In the genomic region with DNA sequence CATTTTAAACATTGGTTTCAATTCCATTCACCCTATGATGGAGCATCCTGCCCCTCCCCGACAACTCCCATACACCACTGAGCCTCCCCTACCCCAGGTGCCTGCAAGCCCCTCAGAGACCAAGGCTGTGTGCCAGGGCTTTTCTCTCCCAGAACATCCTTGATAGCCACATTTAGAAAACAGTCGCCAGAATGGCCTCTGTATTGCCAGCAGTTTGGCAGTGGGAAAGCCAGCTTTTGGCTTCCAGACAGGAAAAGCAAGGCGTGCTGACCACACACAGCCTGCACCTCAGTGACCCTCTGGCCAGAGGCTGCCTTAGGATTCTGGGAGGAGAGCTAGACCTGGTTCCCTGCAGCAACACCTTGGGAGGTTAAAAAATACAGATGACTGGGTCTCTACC, we compare ENCODE assay signal across 19 cellular contexts. TPM values are rescaled to one million over a fixed set of nuclear protein-coding genes. Genes with fewer than 3 reads are reported as not detected.
DNase-seq lines count a peak whose midpoint lies in the region; ATAC-seq, FAIRE-seq and TF ChIP-seq lines count a peak whose summit lies in the region.
"Had no signal": no experiment of that assay in that cellular context is flagged by ENCODE, and none has a peak within 500 bp of the region (broad histone marks: within the 10 kb centered on the region; RNA-seq: fewer than 3 reads in every experiment).

No MANE protein-coding gene starts in this region.

- H3K79me2 ChIP-seq in HepG2 (ENCODE audit: insufficient read depth, low read length), result no peaks in the 10 kb centered on the region

- H3K4me1 Mint-ChIP-seq in MCF 10A (ENCODE audit: insufficient read depth, unreplicated experiment), result peaks cover 37% of the 10 kb centered on the region

- peak overlapping the region; percentile 99 for H3K4me3 Mint-ChIP-seq in MCF 10A (ENCODE audit: unreplicated experiment)
- H3K4me3 Mint-ChIP-seq: CD4-positive, alpha-beta T cell had no signal

- H3K36me3 Mint-ChIP-seq in MCF 10A (ENCODE audit: insufficient read depth, unreplicated experiment), result no peaks in the 10 kb centered on the region

- no peaks in the 10 kb centered on the region for H4K20me1 ChIP-seq in HepG2 (ENCODE audit: insufficient read depth, low read length)

- TF ChIP-seq POLR2A in HepG2 (IDR thresholded peaks at IDR 0.05; ENCODE audit: insufficient read depth in 1 of 2, low read depth in 2 of 2, low read length in 2 of 2), result no peak

- H3K36me3 ChIP-seq in thoracic aorta (no peaks in the 10 kb centered on the region), HepG2 (replicated peaks in 1 of 2; ENCODE audit: control insufficient read depth in 1 of 2, insufficient read depth in 2 of 2, low read length in 2 of 2) (no peaks in the 10 kb centered on the region)
- H3K36me3 ChIP-seq: gastrocnemius medialis, WERI-Rb-1 had no signal

- ATAC-seq in thoracic aorta (ENCODE audit: insufficient number of reproducible peaks, low FRiP score, low read depth) (no peak), HepG2 (no peak)

- TF ChIP-seq CTCF in MCF 10A (IDR thresholded peaks at IDR 0.05; ENCODE audit: unreplicated experiment), result no peak
- no peak for TF ChIP-seq CTCF in thoracic aorta (IDR thresholded peaks at IDR 0.05)
- TF ChIP-seq CTCF in HepG2 (CRISPR knock-in tag; IDR thresholded peaks at IDR 0.05), result no peak

- BruUV-seq in MCF 10A (replicated peaks; lab: Mats Ljungman, UMichigan) (no TSS peak), HepG2 (replicated peaks; lab: Mats Ljungman, UMichigan) (no TSS peak)

- TF ChIP-seq EP300 in HepG2 (IDR thresholded peaks at IDR 0.05; ENCODE audit: low read depth in 2 of 2, low read length in 2 of 2) (no peak), HepG2 (CRISPR knock-in tag; IDR thresholded peaks at IDR 0.05; ENCODE audit: borderline replicate concordance) (no peak)

- H3K9ac ChIP-seq in HepG2 (ENCODE audit: insufficient read depth, low read depth, low read length), result no peak overlapping the region

- no peak overlapping the region for H2AFZ ChIP-seq in HepG2 (ENCODE audit: low read length)

- TF ChIP-seq RAD21 in HepG2 (CRISPR knock-in tag; IDR thresholded peaks at IDR 0.05), result no peak

- no peaks in the 10 kb centered on the region for H3K9me3 Mint-ChIP-seq in MCF 10A (ENCODE audit: unreplicated experiment)
- H3K9me3 Mint-ChIP-seq: CD4-positive, alpha-beta T cell had no signal

- H3K27ac ChIP-seq in thoracic aorta (peak overlapping the region; percentile 88 to 95), HepG2 (ENCODE audit: extremely low read length, insufficient read depth, low read length) (no peak overlapping the region)
- H3K27ac ChIP-seq: SK-N-MC, WERI-Rb-1 had no signal

- H3K9me3 ChIP-seq in thoracic aorta (no peaks in the 10 kb centered on the region), HepG2 (ENCODE audit: low read length) (no peaks in the 10 kb centered on the region)
- H3K9me3 ChIP-seq: gastrocnemius medialis had no signal

- 0% methylated on average over 1 of the region's 3 CpGs for WGBS in HepG2 (ENCODE audit: low lambda C conversion rate)

- CTCF ChIA-PET in MCF 10A (lab: Yijun Ruan, JAX), result interaction anchor here (0.5 to 2.2 kb wide), 7 partner anchors 17 to 75 kb away, joined by 3 to 16 read pairs (median 3); no protein-coding TSS in a partner anchor
- CTCF ChIA-PET in HepG2 (lab: Yijun Ruan, JAX; ENCODE audit: low intra/inter-chr PET ratio, low total read pairs), result no interaction called here

- FAIRE-seq in HepG2 (lab: Jason Lieb, UNC), result no peak
- FAIRE-seq: islet of Langerhans had no signal

- H3K27ac Mint-ChIP-seq in MCF 10A (ENCODE audit: low read depth, unreplicated experiment), result no peak overlapping the region
- H3K27ac Mint-ChIP-seq: CD4-positive, alpha-beta T cell had no signal

- POLR2A ChIA-PET in MCF 10A (lab: Yijun Ruan, JAX), result interaction anchor here (0.6 to 1.9 kb wide), 10 partner anchors 14 to 253 kb away, joined by 3 to 18 read pairs (median 4); a partner anchor contains a TSS
- POLR2A ChIA-PET in HepG2 (lab: Yijun Ruan, JAX), result no interaction called here

- H3K4me1 ChIP-seq in thoracic aorta (ENCODE audit: control insufficient read depth in 1 of 2, low read depth in 2 of 2), result peaks cover 12 to 39% of the 10 kb centered on the region in 2 donors
- no peaks in the 10 kb centered on the region for H3K4me1 ChIP-seq in HepG2 (ENCODE audit: insufficient read depth, low read length)

- H3K27me3 ChIP-seq in thoracic aorta (replicated peaks; ENCODE audit: insufficient read depth) (no peaks in the 10 kb centered on the region), HepG2 (ENCODE audit: control insufficient read depth in 1 of 2, insufficient read depth in 2 of 2, low read length in 2 of 2) (peaks cover 0 to 22% of the 10 kb centered on the region in 2 experiments; a peak in 2 of 5 replicates)

- no peak overlapping the region for H3K4me2 ChIP-seq in HepG2 (ENCODE audit: low read depth, low read length)

- intact Hi-C loops in MCF 10A (cut with micrococcal nuclease), result loop anchor here (2.0 to 5.0 kb wide), 2 partner anchors 39 to 91 kb away; no protein-coding TSS in a partner anchor
- intact Hi-C loops in HepG2 (cut with micrococcal nuclease; ENCODE audit: unreplicated experiment), result no loop called here

- no peak overlapping the region for H3K4me3 ChIP-seq in thoracic aorta
- no peak overlapping the region for H3K4me3 ChIP-seq in HepG2 (replicated peaks in 1 of 3; ENCODE audit: insufficient read depth in 1 of 3, low read depth in 2 of 3, low read length in 3 of 3)
- H3K4me3 ChIP-seq: SK-N-MC had no signal

- in situ Hi-C loops in HepG2 (cut with HindIII; ENCODE audit: extremely low pct_ligation_motif_present, low pct_unique_long_range_greater_than_20kb), result no loop called here

- DNase-seq in LHCN-M2 (ENCODE audit: low read depth), result peak; percentile 49
- peak; percentile 50 for DNase-seq in MCF 10A (ENCODE audit: unreplicated experiment)
- peak; percentile 37 for DNase-seq in iris pigment epithelial cell (ENCODE audit: low read depth)
- no peak for DNase-seq in thoracic aorta (ENCODE audit: low spot score)
- DNase-seq in NCI-H524 (lab: John Stamatoyannopoulos, UW), result no peak
- no peak for DNase-seq in HepG2 (ENCODE audit: low spot score)
- no peak for DNase-seq in glomerular visceral epithelial cell (ENCODE audit: extremely low spot score)
- no peak for DNase-seq in dermis blood vessel endothelial cell
- DNase-seq: activated naive CD4-positive, alpha-beta T cell treated with anti-CD3 and anti-CD28 coated beads, Interleukin-2, amount 50 U/mL, for 16 hours; CD4-positive, alpha-beta T cell; cortex of kidney; MV-4-11; retina; stimulated activated naive CD4-positive, alpha-beta T cell; WERI-Rb-1 had no signal

- H3K27me3 Mint-ChIP-seq in MCF 10A (ENCODE audit: insufficient read depth, unreplicated experiment), result no peaks in the 10 kb centered on the region

TF ChIP-seq in HepG2, 621 proteins besides CTCF, POLR2A, EP300 and RAD21 (continues in another document):
- TF ChIP-seq SYNCRIP (IDR thresholded peaks at IDR 0.05; ENCODE audit: insufficient read depth, low read depth, low read length) (no peak), KDM4B (CRISPR knock-in tag; IDR thresholded peaks at IDR 0.05) (no peak)

RNA-seq across cellular contexts. Expression of a gene that starts 18.2 kb away (rescaled TPM):
- total RNA-seq in LHCN-M2 (2014; rRNA removed) (8.7 and 9.5 TPM in 2 replicates), MCF 10A (2022) (11.0 and 14.8 TPM in 2 replicates), thoracic aorta (10 to 100 TPM; 17.7 to 48.3 TPM), HepG2 (2016; rRNA removed; fragmentation: Illumina TruSeq; extraction: Trizol) (not detected in 2 replicates), dermis blood vessel endothelial cell (6.1 TPM in 2 replicates)
- 3.0 TPM for polyA plus RNA-seq in LHCN-M2 (2012)
- total RNA-seq in HepG2 (2016; cell fraction: cytosol; rRNA removed; fragmentation: Illumina TruSeq; extraction: Trizol; ENCODE audit: low read depth), result not detected in 2 replicates
- total RNA-seq in HepG2 (2016; cell fraction: insoluble cytoplasmic fraction; rRNA removed; fragmentation: Illumina TruSeq; extraction: Trizol), result not detected in 2 replicates
- total RNA-seq in HepG2 (2016; cell fraction: membrane; rRNA removed; fragmentation: Illumina TruSeq; extraction: Trizol), result not detected in 2 replicates
- not detected in 2 replicates for total RNA-seq in HepG2 (2016; cell fraction: nucleus; rRNA removed; fragmentation: Illumina TruSeq; extraction: Trizol)
- polyA plus RNA-seq in HepG2 (2011; rRNA removed), result not detected in 2 replicates
- 0.04 TPM in 1 of 2 replicates, not detected in the other for polyA plus RNA-seq in HepG2 (2011; cell fraction: cytosol; rRNA removed)
- not detected in 2 replicates for polyA plus RNA-seq in HepG2 (2011; cell fraction: nucleus; rRNA removed)
- polyA plus RNA-seq in HepG2 (2012), result not detected in 2 replicates
- polyA plus RNA-seq in HepG2 (2016; cell fraction: cytosol; fragmentation: Illumina TruSeq; extraction: Trizol; ENCODE audit: low read depth), result not detected in 2 replicates
- not detected in 2 replicates for polyA plus RNA-seq in HepG2 (2016; cell fraction: insoluble cytoplasmic fraction; fragmentation: Illumina TruSeq; extraction: Trizol; ENCODE audit: low read depth)
- polyA plus RNA-seq in HepG2 (2016; cell fraction: membrane; fragmentation: Illumina TruSeq; extraction: Trizol; ENCODE audit: low read depth), result not detected in 2 replicates
- not detected in 2 replicates for polyA plus RNA-seq in HepG2 (2016; cell fraction: nucleus; fragmentation: Illumina TruSeq; extraction: Trizol; ENCODE audit: insufficient read depth, low read depth)
- 26.1 TPM in 1 of 2 replicates, not detected in the other for polyA minus RNA-seq in HepG2 (2011; rRNA and poly(A)+ RNA removed; ENCODE audit: low replicate concordance)
- polyA minus RNA-seq in HepG2 (2011; cell fraction: cytosol; rRNA and poly(A)+ RNA removed), result not detected in 2 replicates
- polyA minus RNA-seq in HepG2 (2011; cell fraction: nucleus; rRNA and poly(A)+ RNA removed), result not detected in 2 replicates
- total RNA-seq: CD4-positive, alpha-beta T cell; G401 had no signal

Comparison
In these comparisons a context has a peak if more than half of its experiments do, and no peak if none do; other contexts are left out.
1. DNase-seq: peak in LHCN-M2 (single experiment), MCF 10A (single experiment) and iris pigment epithelial cell (single experiment); none in thoracic aorta (single experiment), NCI-H524 (0 of 2), HepG2 (single experiment), glomerular visceral epithelial cell (single experiment) and dermis blood vessel endothelial cell (single experiment).